In the genomic region with DNA sequence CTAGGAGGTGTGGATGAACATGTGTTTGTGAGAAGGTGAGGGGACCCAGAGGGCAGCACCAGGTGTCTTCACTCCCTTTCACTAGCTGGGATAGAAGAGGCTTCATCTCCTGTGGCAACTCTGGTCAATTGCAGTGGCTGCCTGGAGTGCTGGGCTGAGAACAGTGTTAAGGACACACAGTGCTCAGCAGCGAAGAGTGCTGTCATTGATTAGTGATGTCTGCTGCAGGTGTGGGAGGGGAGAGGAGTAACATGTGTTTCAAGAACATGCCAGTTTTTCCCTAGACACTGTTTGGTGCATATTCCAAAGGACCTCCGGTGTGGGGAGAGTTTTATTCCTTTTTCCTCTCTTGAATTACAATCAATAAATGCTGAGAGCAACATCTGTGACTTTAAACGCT, we compare ENCODE assay signal across 19 cellular contexts.
DNase-seq lines count a peak whose midpoint lies in the region; ATAC-seq, FAIRE-seq and TF ChIP-seq lines count a peak whose summit lies in the region.
"Had no signal": no experiment of that assay in that cellular context is flagged by ENCODE, and none has a peak within 500 bp of the region (broad histone marks: within the 10 kb centered on the region; RNA-seq: fewer than 3 reads in every experiment).

No MANE protein-coding gene starts in this region.

- H3K9me3 ChIP-seq in CD4-positive, CD25-positive, alpha-beta regulatory T cell (ENCODE audit: control insufficient read depth in 2 of 2, low read length in 2 of 2) = peaks cover 2 to 7% of the 10 kb centered on the region in 2 experiments
- H3K9me3 ChIP-seq in K562 (replicated peaks; ENCODE audit: control insufficient read depth, insufficient read depth, low read depth, low read length) = no peaks in the 10 kb centered on the region; the same call in 1 of the 2 replicates
- H3K9me3 ChIP-seq: colonic mucosa had no signal

- H3K9me1 ChIP-seq in K562 (ENCODE audit: control insufficient read depth, insufficient read depth, low read length) = no peaks in the 10 kb centered on the region

- no peak for TF ChIP-seq POLR2A in K562 (conservative IDR thresholded peaks at IDR 0.05)

- CTCF ChIA-PET in K562 (lab: Yijun Ruan, JAX; ENCODE audit: low intra/inter-chr PET ratio) = no interaction called here

- no peak for FAIRE-seq in K562 (lab: Jason Lieb, UNC)
- FAIRE-seq: H1 had no signal

- H4K20me1 ChIP-seq in K562 (replicated peaks; ENCODE audit: control insufficient read depth, insufficient read depth, low read length) = no peaks in the 10 kb centered on the region

- H3K79me2 ChIP-seq in K562 (ENCODE audit: control insufficient read depth, insufficient read depth, low read length) = no peaks in the 10 kb centered on the region
- H3K79me2 ChIP-seq: parathyroid adenoma had no signal

- POLR2A ChIA-PET in K562 (lab: Yijun Ruan, JAX) = interaction anchor here (0.6 kb wide), 1 partner anchor 8 kb away, joined by 3 read pairs; no protein-coding TSS in a partner anchor
- POLR2A ChIA-PET in naive thymus-derived CD8-positive, alpha-beta T cell (lab: Charles Lee) = interaction anchor here (1.1 to 1.9 kb wide), 3 partner anchors 12 to 88 kb away, joined by 4 to 6 read pairs (median 5); no protein-coding TSS in a partner anchor

- no peak for DNase-seq in CD4-positive, CD25-positive, alpha-beta regulatory T cell
- DNase-seq in HL-60 (ENCODE audit: low read depth in 1 of 2, low spot score in 1 of 2) = no peak
- DNase-seq in K562 (ENCODE audit: extremely low read depth in 1 of 4, low spot score in 3 of 4) = no peak
- DNase-seq in naive thymus-derived CD8-positive, alpha-beta T cell = no peak
- no peak for DNase-seq in iPS-NIHi11 (ENCODE audit: low spot score)
- DNase-seq in retina = no peak
- DNase-seq: activated naive CD8-positive, alpha-beta T cell treated with anti-CD3 and anti-CD28 coated beads, Interleukin-2, amount 10 ng/mL, durations not matched to agents 7 days and 5 days; colonic mucosa; DMS79; IMR-90; left cardiac atrium; NCI-H1417; NCI-H510A treated with DMSO at 0.1 percent for 48 hours had no signal

- no peak overlapping the region for H3K27ac ChIP-seq in CD4-positive, CD25-positive, alpha-beta regulatory T cell (ENCODE audit: insufficient read depth, low read length, poor library complexity, severe bottlenecking)
- H3K27ac ChIP-seq in HL-60 (replicated peaks) = peak overlapping the region; percentile 76
- no peak overlapping the region for H3K27ac ChIP-seq in K562 (ENCODE audit: extremely low read depth, low read depth, low read length)
- H3K27ac ChIP-seq: colonic mucosa, parathyroid adenoma, VCaP had no signal

- in situ Hi-C loops in K562 (cut with MboI) = no loop called here

- TF ChIP-seq CTCF in HL-60 (IDR thresholded peaks at IDR 0.05; ENCODE audit: insufficient read depth, low read length) = no peak
- no peak for TF ChIP-seq CTCF in K562 (IDR thresholded peaks at IDR 0.05 in 2 of 3, conservative IDR thresholded peaks at IDR 0.05 in 1 of 3; ENCODE audit: insufficient read depth in 2 of 3, low read depth in 1 of 3, low read length in 3 of 3)

- no peak for TF ChIP-seq EP300 in K562 (IDR thresholded peaks at IDR 0.05; ENCODE audit: low read length)

- H2AFZ ChIP-seq in K562 (ENCODE audit: low read depth, low read length) = no peak overlapping the region
- H2AFZ ChIP-seq: parathyroid adenoma had no signal

- no peak overlapping the region for H3K4me3 Mint-ChIP-seq in CD4-positive, CD25-positive, alpha-beta regulatory T cell
- H3K4me3 Mint-ChIP-seq in naive thymus-derived CD8-positive, alpha-beta T cell = peak overlapping the region in 1 of 10 donors; percentile 42
- H3K4me3 Mint-ChIP-seq: activated naive CD8-positive, alpha-beta T cell treated with anti-CD3 and anti-CD28 coated beads, Interleukin-2, amount 10 ng/mL, durations not matched to agents 7 days and 5 days; brain had no signal

- WGBS in K562 (ENCODE audit: insufficient coverage, low coverage, missing lambda C conversion rate) = 0% methylated on average over 3 of the region's 3 CpGs

- H3K36me3 ChIP-seq in CD4-positive, CD25-positive, alpha-beta regulatory T cell (ENCODE audit: control insufficient read depth, insufficient read depth, low read length) = no peaks in the 10 kb centered on the region
- no peaks in the 10 kb centered on the region for H3K36me3 ChIP-seq in K562 (ENCODE audit: control insufficient read depth, insufficient read depth, low read length)
- H3K36me3 ChIP-seq: colonic mucosa had no signal

- peaks cover 5% of the 10 kb centered on the region for H3K36me3 Mint-ChIP-seq in CD4-positive, CD25-positive, alpha-beta regulatory T cell
- peaks cover 0 to 18% (median 10%) of the 10 kb centered on the region in 3 donors for H3K36me3 Mint-ChIP-seq in naive thymus-derived CD8-positive, alpha-beta T cell
- H3K36me3 Mint-ChIP-seq: brain had no signal

- intact Hi-C loops in K562 (cut with micrococcal nuclease) = no loop called here

- peaks cover 11 to 50% (median 39%) of the 10 kb centered on the region in 4 donors for H3K4me1 Mint-ChIP-seq in CD4-positive, CD25-positive, alpha-beta regulatory T cell
- H3K4me1 Mint-ChIP-seq in naive thymus-derived CD8-positive, alpha-beta T cell = peaks cover 28 to 80% (median 50%) of the 10 kb centered on the region in 4 donors
- H3K4me1 Mint-ChIP-seq: brain had no signal

- ATAC-seq in CD4-positive, CD25-positive, alpha-beta regulatory T cell (ENCODE audit: low read depth in 2 of 2) = no peak
- ATAC-seq in K562 (no peak), GM19455 (IDR thresholded peaks at IDR 0.05; ENCODE audit: unreplicated experiment) (no peak), HG03039 (IDR thresholded peaks at IDR 0.05; ENCODE audit: unreplicated experiment) (no peak)
- ATAC-seq in naive thymus-derived CD8-positive, alpha-beta T cell = no peak

- peaks cover 0 to 15% (median 4%) of the 10 kb centered on the region in 7 donors for H3K9me3 Mint-ChIP-seq in CD4-positive, CD25-positive, alpha-beta regulatory T cell
- H3K9me3 Mint-ChIP-seq in naive thymus-derived CD8-positive, alpha-beta T cell = peaks cover 4 to 21% (median 14%) of the 10 kb centered on the region in 9 donors

- no peak overlapping the region for H3K9ac ChIP-seq in K562 (ENCODE audit: insufficient read depth in 1 of 2, low read depth in 2 of 2, low read length in 2 of 2)
- H3K9ac ChIP-seq: parathyroid adenoma had no signal

- no peak for TF ChIP-seq RAD21 in K562 (CRISPR knock-in tag; conservative IDR thresholded peaks at IDR 0.05 in 1 of 2, IDR thresholded peaks at IDR 0.05 in 1 of 2)

- peaks cover 6% of the 10 kb centered on the region for H3K27me3 Mint-ChIP-seq in CD4-positive, CD25-positive, alpha-beta regulatory T cell
- no peaks in the 10 kb centered on the region for H3K27me3 Mint-ChIP-seq in naive thymus-derived CD8-positive, alpha-beta T cell
- H3K27me3 Mint-ChIP-seq: activated naive CD8-positive, alpha-beta T cell treated with anti-CD3 and anti-CD28 coated beads, Interleukin-2, amount 10 ng/mL, durations not matched to agents 7 days and 5 days; brain had no signal

- H3K4me1 ChIP-seq in CD4-positive, CD25-positive, alpha-beta regulatory T cell (ENCODE audit: control insufficient read depth, insufficient read depth, low read length, poor library complexity, severe bottlenecking) = peaks cover 29% of the 10 kb centered on the region
- no peaks in the 10 kb centered on the region for H3K4me1 ChIP-seq in K562 (replicated peaks in 1 of 2; ENCODE audit: control insufficient read depth in 2 of 2, insufficient read depth in 2 of 2, low read length in 2 of 2)
- H3K4me1 ChIP-seq: colonic mucosa, parathyroid adenoma had no signal

- no peaks in the 10 kb centered on the region for H3K27me3 ChIP-seq in CD4-positive, CD25-positive, alpha-beta regulatory T cell (ENCODE audit: control insufficient read depth, insufficient read depth, low read length)
- no peaks in the 10 kb centered on the region for H3K27me3 ChIP-seq in HL-60 (ENCODE audit: insufficient read depth, poor library complexity, severe bottlenecking)
- H3K27me3 ChIP-seq in K562 (ENCODE audit: control insufficient read depth in 2 of 2, insufficient read depth in 2 of 2, low read length in 2 of 2) = no peaks in the 10 kb centered on the region
- H3K27me3 ChIP-seq: colonic mucosa had no signal

- no peak overlapping the region for H3K4me2 ChIP-seq in K562 (ENCODE audit: insufficient read depth, low read length)

- no peak overlapping the region for H3K4me3 ChIP-seq in CD4-positive, CD25-positive, alpha-beta regulatory T cell (ENCODE audit: low read depth, low read length)
- H3K4me3 ChIP-seq in HL-60 (replicated peaks; ENCODE audit: insufficient read depth, low read length) = no peak overlapping the region
- H3K4me3 ChIP-seq in K562 = no peak overlapping the region
- H3K4me3 ChIP-seq: colonic mucosa had no signal

- peak overlapping the region in 2 of 3 donors; percentile 96 to 97 for H3K27ac Mint-ChIP-seq in CD4-positive, CD25-positive, alpha-beta regulatory T cell
- H3K27ac Mint-ChIP-seq in naive thymus-derived CD8-positive, alpha-beta T cell = peak overlapping the region; percentile 91 to 95 (median 93)
- H3K27ac Mint-ChIP-seq: activated naive CD8-positive, alpha-beta T cell treated with anti-CD3 and anti-CD28 coated beads, Interleukin-2, amount 10 ng/mL, durations not matched to agents 7 days and 5 days had no signal

- no TSS peak for BruUV-seq in K562 (replicated peaks; lab: Mats Ljungman, UMichigan)

TF ChIP-seq in K562, 482 proteins besides CTCF, POLR2A, EP300 and RAD21 (continues in another document):
- TF ChIP-seq KLF1 (tag; IDR thresholded peaks at IDR 0.05) (no peak), E4F1 (CRISPR knock-in tag; IDR thresholded peaks at IDR 0.05; ENCODE audit: borderline replicate concordance) (no peak), ZNF140 (CRISPR knock-in tag; IDR thresholded peaks at IDR 0.05) (no peak), ZNF23 (CRISPR knock-in tag; IDR thresholded peaks at IDR 0.05) (peak; percentile 81)
